In the genomic region with DNA sequence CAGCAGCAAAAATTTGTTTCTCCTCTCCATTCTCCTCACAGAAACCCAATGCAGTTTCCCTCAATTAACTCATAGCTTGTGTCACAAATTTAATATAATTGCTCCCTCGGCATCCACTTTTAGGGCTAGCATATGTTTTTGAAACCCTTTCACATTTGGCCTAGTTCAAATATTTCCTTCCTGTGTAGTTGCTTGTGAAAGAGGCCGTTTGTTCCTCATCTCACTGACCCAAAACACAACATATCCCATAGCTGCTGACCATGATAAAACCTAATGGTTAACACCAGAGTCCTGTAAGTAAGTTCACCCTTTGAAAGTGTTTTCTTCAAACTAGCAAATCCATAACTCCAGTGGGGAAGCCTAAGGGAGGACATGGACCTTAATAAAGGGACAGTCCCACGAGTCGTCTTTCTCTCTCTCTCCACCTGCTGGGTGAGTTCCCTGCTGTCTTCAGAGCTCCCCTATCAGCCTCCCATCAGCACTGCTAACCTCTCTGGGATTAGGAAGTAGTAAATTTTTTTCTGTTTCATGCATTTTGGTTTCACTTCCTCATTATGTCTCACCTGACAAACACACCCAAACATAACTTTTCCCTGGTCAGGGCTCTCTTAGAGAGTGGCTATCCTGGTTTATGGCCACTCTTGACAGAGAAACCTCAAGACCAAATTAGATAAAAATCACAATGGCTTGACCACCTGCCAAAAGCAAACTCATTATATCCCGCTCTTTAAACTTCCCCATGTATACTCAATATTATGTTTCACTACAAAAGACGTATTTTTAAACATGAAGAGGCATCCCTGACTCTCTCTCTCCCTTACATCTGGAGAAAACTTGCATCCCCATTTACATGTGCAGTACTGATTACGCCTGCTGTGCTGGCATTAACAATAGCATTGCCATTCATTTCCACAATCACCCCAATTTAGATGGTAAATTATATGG, we compare ENCODE assay signal across 8 cellular contexts.
DNase-seq lines count a peak whose midpoint lies in the region; ATAC-seq and TF ChIP-seq lines count a peak whose summit lies in the region.

No MANE protein-coding gene starts in this region.

- peak overlapping the region; percentile 8; the same call in 1 of the 2 replicates for H3K4me3 ChIP-seq in GM12865 (ENCODE audit: low read depth, low read length)
- H3K4me3 ChIP-seq in Loucy (ENCODE audit: low read length, poor library complexity, severe bottlenecking): no peak overlapping the region

- no peaks in the 10 kb centered on the region for H3F3A ChIP-seq in Loucy (ENCODE audit: low read depth)

- peaks cover 7% of the 10 kb centered on the region; the same call in 1 of the 2 replicates for H3K36me3 ChIP-seq in Loucy (ENCODE audit: insufficient read depth, low read length)

- ATAC-seq in GM21576 (IDR thresholded peaks at IDR 0.05; ENCODE audit: unreplicated experiment): peak; percentile 83

- TF ChIP-seq CTCF in GM12865 (IDR thresholded peaks at IDR 0.05; ENCODE audit: insufficient read depth, low read depth, low read length, missing control alignments) (no peak), Loucy (conservative IDR thresholded peaks at IDR 0.05; ENCODE audit: low read length) (0 out of 2 replicates have a peak, but pooled peaks have one; percentile 11)

- H3K9me2 ChIP-seq in Loucy (replicated peaks; ENCODE audit: low read depth, low read length): no peaks in the 10 kb centered on the region

- no peak overlapping the region for H2AFZ ChIP-seq in Loucy (ENCODE audit: low read length)

- H3K79me2 ChIP-seq in Loucy (ENCODE audit: insufficient read depth, low read length): no peaks in the 10 kb centered on the region

- H3K27ac ChIP-seq in epithelial cell of prostate: no peak overlapping the region

- DNase-seq in GM12865 (ENCODE audit: low read depth): peak; percentile 69
- peak; percentile 3 for DNase-seq in epithelial cell of prostate (ENCODE audit: low read depth, low spot score)
- no peak for DNase-seq in T-helper 1 cell
- DNase-seq in hippocampal formation (lab: John Stamatoyannopoulos, UW): no peak
- no peak for DNase-seq in DMS 273 (lab: John Stamatoyannopoulos, UW; ENCODE audit: unreplicated experiment)
- no peak for DNase-seq in NCI-H1436 (lab: John Stamatoyannopoulos, UW)

- H3K4me2 ChIP-seq in Loucy (ENCODE audit: low read depth, low read length, poor library complexity, severe bottlenecking): peak overlapping the region; percentile 11

- H3K9me3 ChIP-seq in Loucy (ENCODE audit: insufficient read depth, low read depth, low read length): no peaks in the 10 kb centered on the region

- H4K20me1 ChIP-seq in Loucy (ENCODE audit: insufficient read depth, low read length, poor library complexity, severe bottlenecking): no peaks in the 10 kb centered on the region

- peaks cover 10% of the 10 kb centered on the region for H3K4me1 ChIP-seq in Loucy (ENCODE audit: insufficient read depth, low read length, poor library complexity, severe bottlenecking)

- H3K27me3 ChIP-seq in Loucy (ENCODE audit: insufficient read depth, low read length, poor library complexity, severe bottlenecking): no peaks in the 10 kb centered on the region

- no peak overlapping the region for H3K9ac ChIP-seq in Loucy (ENCODE audit: low read depth, low read length, poor library complexity, severe bottlenecking)

Comparison
In these comparisons a context has a peak if more than half of its experiments do, and no peak if none do; other contexts are left out.
1. DNase-seq: peak in GM12865 (single experiment) and epithelial cell of prostate (single experiment); none in T-helper 1 cell (0 of 5), hippocampal formation (0 of 2), DMS 273 (single experiment) and NCI-H1436 (single experiment).